ENCODE assay signal across 18 cellular contexts in genomic region chr9:106755727-106756126, GRCh38.
A peak's percentile ranks its signal among the peaks of the same experiment; 100 is the strongest.
DNase-seq lines count a peak whose midpoint lies in the region; ATAC-seq and TF ChIP-seq lines count a peak whose summit lies in the region.
"Had no signal": no experiment of that assay in that cellular context is flagged by ENCODE, and none has a peak within 500 bp of the region (broad histone marks: within the 10 kb centered on the region; RNA-seq: fewer than 3 reads in every experiment).

No MANE protein-coding gene starts in this region.

- H3K4me1 ChIP-seq in rectal smooth muscle tissue (ENCODE audit: control insufficient read depth, insufficient read depth, low read length) = peaks cover 14% of the 10 kb centered on the region
- H3K4me1 ChIP-seq: parathyroid adenoma had no signal

- TF ChIP-seq CTCF in LNCaP clone FGC (IDR thresholded peaks at IDR 0.05; ENCODE audit: control insufficient read depth, extremely low read depth, insufficient read depth) (no peak), VCaP (conservative IDR thresholded peaks at IDR 0.05) (no peak)

- H3K36me3 ChIP-seq in rectal smooth muscle tissue (ENCODE audit: control insufficient read depth, insufficient read depth, low read length) = no peaks in the 10 kb centered on the region
- H3K36me3 ChIP-seq: WERI-Rb-1 had no signal

- ATAC-seq in HG03342 (IDR thresholded peaks at IDR 0.05; ENCODE audit: unreplicated experiment) = no peak
- ATAC-seq: activated CD8-positive, alpha-beta T cell treated with anti-CD3 and anti-CD28 coated beads, Interleukin-2, amount 10 ng/mL, durations not matched to agents 7 days and 5 days; HCT116; stimulated activated naive CD8-positive, alpha-beta T cell treated with anti-CD3 and anti-CD28 coated beads, Interleukin-15, Interleukin-2, amounts not matched to agents 100 U/mL and 50 U/mL, for 24 hours had no signal

- H3K27ac ChIP-seq in VCaP (peak overlapping the region; percentile 58), rectal smooth muscle tissue (ENCODE audit: low read depth, low read length) (peak overlapping the region; percentile 1)
- H3K27ac ChIP-seq: parathyroid adenoma, WERI-Rb-1 had no signal

- DNase-seq in LNCaP clone FGC (ENCODE audit: low read depth) = peak; percentile 67
- peak; percentile 82 for DNase-seq in islet precursor cell
- no peak for DNase-seq in DMS114 treated with DMSO at 0.1 percent for 48 hours (lab: John Stamatoyannopoulos, UW; ENCODE audit: unreplicated experiment)
- no peak for DNase-seq in MV-4-11 (lab: John Stamatoyannopoulos, UW)
- no peak for DNase-seq in stimulated activated CD4-positive, alpha-beta T cell treated with anti-CD3 and anti-CD28 coated beads, Interleukin-2, amount 100 ng/mL, for 48 hours
- DNase-seq: activated CD8-positive, alpha-beta T cell treated with anti-CD3 and anti-CD28 coated beads, Interleukin-2, amount 10 ng/mL, durations not matched to agents 7 days and 5 days; activated naive CD8-positive, alpha-beta T cell treated with anti-CD3 and anti-CD28 coated beads for 36 hours; KBM-7; NCI-H1048; NCI-H2171; NK-92 treated with Interleukin-12 subunit alpha and Interleukin-12 subunit beta, amount 100 ng/mL, for 24 hours; stimulated activated naive CD8-positive, alpha-beta T cell treated with anti-CD3 and anti-CD28 coated beads, Interleukin-15, Interleukin-2, amounts not matched to agents 100 U/mL and 50 U/mL, for 24 hours; WERI-Rb-1 had no signal

- H3K27me3 ChIP-seq in rectal smooth muscle tissue (ENCODE audit: control insufficient read depth, insufficient read depth, low read length) = no peaks in the 10 kb centered on the region

- H3K4me3 ChIP-seq in LNCaP clone FGC (ENCODE audit: low read depth, low read length) = no peak overlapping the region
- no peak overlapping the region for H3K4me3 ChIP-seq in rectal smooth muscle tissue (ENCODE audit: low read length)

- H3K9ac ChIP-seq in rectal smooth muscle tissue (ENCODE audit: low read length) = no peak overlapping the region
- H3K9ac ChIP-seq: parathyroid adenoma had no signal

Comparison
In these comparisons a context has a peak if more than half of its experiments do, and no peak if none do; other contexts are left out.
1. DNase-seq: peak in LNCaP clone FGC (single experiment) and islet precursor cell (single experiment); none in DMS114 treated with DMSO at 0.1 percent for 48 hours (single experiment), MV-4-11 (single experiment) and stimulated activated CD4-positive, alpha-beta T cell treated with anti-CD3 and anti-CD28 coated beads, Interleukin-2, amount 100 ng/mL, for 48 hours (0 of 2).